9 cellular contexts compared by ENCODE assay signal in the genomic region with DNA sequence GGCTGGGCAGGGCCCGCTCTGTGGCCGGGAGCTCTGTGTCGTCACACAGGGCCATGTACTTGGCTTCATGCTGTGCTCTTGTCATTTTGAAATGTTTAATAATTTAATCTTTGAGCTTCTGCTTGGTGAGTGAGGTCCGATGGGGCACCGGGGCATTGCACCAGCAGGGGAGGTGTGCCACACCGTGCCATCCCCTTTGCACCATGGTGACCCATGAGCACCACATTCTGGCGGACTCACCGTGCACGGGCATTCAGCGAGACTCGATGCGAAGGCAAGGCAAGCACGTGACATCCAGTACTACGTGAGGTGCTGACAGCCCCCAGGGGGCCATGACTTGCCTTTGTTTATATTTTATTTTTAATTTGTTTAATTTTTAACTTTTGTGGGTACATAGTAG.
"Had no signal": no experiment of that assay in that cellular context is flagged by ENCODE, and none has a peak within 500 bp of the region (broad histone marks: within the 10 kb centered on the region; RNA-seq: fewer than 3 reads in every experiment).

No MANE protein-coding gene starts in this region.

- DNase-seq: H9, HCEC 1CT, HFFc6, IMR-90 had no signal

- H3K4me2 ChIP-seq: GM23338 had no signal

- H2AFZ ChIP-seq: GM23338 had no signal

- H3K4me1 Mint-ChIP-seq: GM23338 had no signal

- H3K9me3 Mint-ChIP-seq: GM23338, H9 had no signal

- H3K4me3 ChIP-seq: GM23338, K562 had no signal

- FAIRE-seq: H1, H54, HTR-8/SVneo, K562 had no signal

- ATAC-seq: GM23338, K562 had no signal

- H3K4me3 Mint-ChIP-seq: GM23338, H9, HFFc6 had no signal

- H3K27ac Mint-ChIP-seq: GM23338, H9, HFFc6 had no signal
